18 cellular contexts compared by ENCODE assay signal in the genomic region with DNA sequence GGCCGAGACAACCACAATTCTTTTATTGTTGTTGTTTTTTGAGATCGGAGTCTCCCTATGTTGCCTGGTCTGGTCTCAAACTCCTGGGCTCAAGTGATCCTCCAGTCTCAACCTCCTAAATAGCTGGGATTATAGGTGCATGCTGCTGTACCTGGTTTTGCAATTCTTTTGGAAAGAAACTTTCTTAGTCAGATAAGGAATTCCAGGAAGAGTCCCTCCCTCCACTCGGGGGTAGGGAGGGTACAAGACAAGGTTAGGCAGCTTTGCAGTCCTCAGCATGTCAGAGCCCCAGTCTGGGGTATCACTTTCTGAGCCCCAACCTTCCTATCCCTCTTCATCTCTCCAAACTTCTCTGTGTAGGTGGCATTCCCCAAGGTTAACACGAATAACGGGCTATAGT.
"Had no signal": no experiment of that assay in that cellular context is flagged by ENCODE, and none has a peak within 500 bp of the region (broad histone marks: within the 10 kb centered on the region; RNA-seq: fewer than 3 reads in every experiment).

No MANE protein-coding gene starts in this region.

- DNase-seq: activated CD4-positive, alpha-beta T cell treated with anti-CD3 and anti-CD28 coated beads, Interleukin-2, amount 50 U/mL, for 1 hour; activated T-cell treated with anti-CD3 and anti-CD28 coated beads, Interleukin-2, amount 50 U/mL, for 48 hours; aorta; brain microvascular endothelial cell; colonic mucosa; erythroblast; foreskin melanocyte; head of caudate nucleus; lower lobe of right lung; naive thymus-derived CD8-positive, alpha-beta T cell; posterior cingulate gyrus; spleen; stimulated activated naive CD4-positive, alpha-beta T cell; substantia nigra; tibial artery had no signal

- H3K36me3 ChIP-seq: brain microvascular endothelial cell, colonic mucosa, lower lobe of right lung, SJSA1, spleen, tibial artery had no signal

- H3K9me3 Mint-ChIP-seq: central memory CD8-positive, alpha-beta T cell; naive thymus-derived CD8-positive, alpha-beta T cell; WTC11 had no signal

- H3K4me3 Mint-ChIP-seq: central memory CD8-positive, alpha-beta T cell; naive thymus-derived CD8-positive, alpha-beta T cell; WTC11 had no signal

- H3K27ac Mint-ChIP-seq: WTC11 had no signal

- H3K9me3 ChIP-seq: colonic mucosa, lower lobe of right lung, SJSA1, spleen, tibial artery had no signal

- H3K27me3 ChIP-seq: brain microvascular endothelial cell, colonic mucosa, SJSA1, tibial artery had no signal

- H3K4me3 ChIP-seq: colonic mucosa, lower lobe of right lung, SJSA1, spleen, tibial artery had no signal

- H3K36me3 Mint-ChIP-seq: naive thymus-derived CD8-positive, alpha-beta T cell; WTC11 had no signal

- H3K27ac ChIP-seq: brain microvascular endothelial cell, colonic mucosa, lower lobe of right lung, SJSA1, tibial artery had no signal

- ATAC-seq: lower lobe of right lung; naive thymus-derived CD8-positive, alpha-beta T cell; WTC11 had no signal

- H3K27me3 Mint-ChIP-seq: naive thymus-derived CD8-positive, alpha-beta T cell had no signal
